ENCODE assay signal across 8 cellular contexts in genomic region chr22:23182289-23183106, GRCh38.
DNase-seq lines count a peak whose midpoint lies in the region; ATAC-seq and TF ChIP-seq lines count a peak whose summit lies in the region.

No MANE protein-coding gene starts in this region.

- peaks cover 69% of the 10 kb centered on the region for H3K4me1 ChIP-seq in OCI-LY1 (ENCODE audit: insufficient read depth, low read length, severe bottlenecking)

- H3K9me3 ChIP-seq in OCI-LY1 (ENCODE audit: low read length): no peaks in the 10 kb centered on the region
- no peaks in the 10 kb centered on the region for H3K9me3 ChIP-seq in iPS-18c (ENCODE audit: control insufficient read depth, insufficient read depth, low read length)

- no peaks in the 10 kb centered on the region for H4K20me1 ChIP-seq in OCI-LY1 (ENCODE audit: insufficient read depth, low read length)

- peaks cover 68% of the 10 kb centered on the region for H3K4me1 Mint-ChIP-seq in activated naive CD4-positive, alpha-beta T cell treated with anti-CD3 and anti-CD28 coated beads, Interleukin-2, amount 50 U/mL, for 24 hours

- no peaks in the 10 kb centered on the region for H3F3A ChIP-seq in OCI-LY1 (ENCODE audit: insufficient read depth, low read length)

- H3K4me3 ChIP-seq in OCI-LY1 (ENCODE audit: low read depth, low read length, poor library complexity, severe bottlenecking): peak overlapping the region; percentile 91
- H3K4me3 ChIP-seq in iPS-18c (ENCODE audit: insufficient read depth, low read depth, low read length): peak overlapping the region; percentile 69

- peaks cover 8% of the 10 kb centered on the region for H3K36me3 Mint-ChIP-seq in activated naive CD4-positive, alpha-beta T cell treated with anti-CD3 and anti-CD28 coated beads, Interleukin-2, amount 50 U/mL, for 24 hours

- H3K9ac ChIP-seq in OCI-LY1 (ENCODE audit: low read length): peak overlapping the region; percentile 70

- peaks cover 59% of the 10 kb centered on the region for H3K36me3 ChIP-seq in OCI-LY1 (ENCODE audit: insufficient read depth, low read length)

- peak; percentile 9; the same call in 1 of the 2 replicates for TF ChIP-seq CTCF in OCI-LY1 (IDR thresholded peaks at IDR 0.05; ENCODE audit: low read length)

- H3K79me2 ChIP-seq in OCI-LY1 (ENCODE audit: insufficient read depth, low read length): peaks cover 63% of the 10 kb centered on the region

- no peak overlapping the region for H2AFZ ChIP-seq in OCI-LY1 (ENCODE audit: low read length)

- no peaks in the 10 kb centered on the region for H3K9me2 ChIP-seq in OCI-LY1 (ENCODE audit: low read depth, low read length)

- H3K27me3 Mint-ChIP-seq in activated naive CD4-positive, alpha-beta T cell treated with anti-CD3 and anti-CD28 coated beads, Interleukin-2, amount 50 U/mL, for 24 hours: no peaks in the 10 kb centered on the region

- peak overlapping the region; percentile 97 for H3K27ac Mint-ChIP-seq in activated naive CD4-positive, alpha-beta T cell treated with anti-CD3 and anti-CD28 coated beads, Interleukin-2, amount 50 U/mL, for 24 hours

- H3K27me3 ChIP-seq in OCI-LY1 (ENCODE audit: insufficient read depth, low read length): no peaks in the 10 kb centered on the region

- ATAC-seq in HG02981 (IDR thresholded peaks at IDR 0.05; ENCODE audit: unreplicated experiment): no peak

- H3K4me3 Mint-ChIP-seq in activated naive CD4-positive, alpha-beta T cell treated with anti-CD3 and anti-CD28 coated beads, Interleukin-2, amount 50 U/mL, for 24 hours: peak overlapping the region; percentile 96

- H3K9me3 Mint-ChIP-seq in activated naive CD4-positive, alpha-beta T cell treated with anti-CD3 and anti-CD28 coated beads, Interleukin-2, amount 50 U/mL, for 24 hours: no peaks in the 10 kb centered on the region

- H3K4me2 ChIP-seq in OCI-LY1 (ENCODE audit: low read length): peak overlapping the region; percentile 94

- peak; percentile 21 for DNase-seq in DMS79 treated with DMSO at 0.1 percent for 48 hours (lab: John Stamatoyannopoulos, UW)
- DNase-seq in DMS79 (lab: John Stamatoyannopoulos, UW): no peak
- DNase-seq in stimulated activated CD4-positive, alpha-beta T cell treated with anti-CD3 and anti-CD28 coated beads, Interleukin-15, amount 100 ng/mL, for 48 hours (ENCODE audit: low read depth in 2 of 2): peak; percentile 66 to 73
- DNase-seq in iPS-NIHi7 (ENCODE audit: extremely low spot score): no peak

- peak overlapping the region; percentile 76 for H3K27ac ChIP-seq in OCI-LY1 (ENCODE audit: low read depth, low read length, poor library complexity, severe bottlenecking)

Comparison
In these comparisons a context has a peak if more than half of its experiments do, and no peak if none do; other contexts are left out.
1. DNase-seq: peak in DMS79 treated with DMSO at 0.1 percent for 48 hours (single experiment) and stimulated activated CD4-positive, alpha-beta T cell treated with anti-CD3 and anti-CD28 coated beads, Interleukin-15, amount 100 ng/mL, for 48 hours (2 of 2); none in DMS79 (single experiment) and iPS-NIHi7 (single experiment).